15 cellular contexts compared by ENCODE assay signal in the genomic region with DNA sequence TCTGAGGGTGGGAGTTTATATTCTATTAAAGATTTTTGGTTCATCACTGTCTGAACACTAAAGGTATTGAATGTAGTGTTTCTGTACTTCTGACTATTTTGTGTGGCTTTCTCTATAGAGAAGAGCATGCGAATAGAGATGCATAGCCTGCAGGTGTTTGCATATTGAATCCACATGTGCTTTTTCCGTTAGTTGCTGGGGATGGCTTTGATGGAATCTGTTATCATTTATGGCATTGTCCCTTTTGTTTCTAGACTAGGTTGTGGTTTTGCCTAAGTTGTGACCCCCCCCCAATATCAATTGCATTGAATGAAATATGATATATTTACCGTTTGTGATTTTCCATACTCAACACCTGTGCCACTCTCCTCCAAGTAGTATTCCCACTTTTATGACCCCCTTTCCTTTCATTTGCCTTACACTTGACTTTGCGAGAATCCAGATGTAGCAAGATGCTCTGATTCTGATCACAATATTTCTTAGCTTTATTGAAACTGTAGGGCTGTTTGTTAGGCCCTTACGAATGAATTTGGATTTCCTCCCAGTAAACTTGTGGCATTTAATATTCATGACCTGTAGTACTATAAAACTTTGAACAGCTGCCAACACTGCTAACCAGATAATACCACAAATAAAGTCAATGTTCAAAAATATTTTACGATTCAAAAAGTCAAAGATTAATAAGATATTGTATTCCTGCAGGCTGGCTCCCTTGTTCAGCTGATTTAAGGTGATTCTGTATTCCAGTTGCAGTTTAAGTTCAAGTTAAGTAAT.
"Had no signal": no experiment of that assay in that cellular context is flagged by ENCODE, and none has a peak within 500 bp of the region (broad histone marks: within the 10 kb centered on the region; RNA-seq: fewer than 3 reads in every experiment).

No MANE protein-coding gene starts in this region.

- ATAC-seq: activated naive CD8-positive, alpha-beta T cell treated with anti-CD3 and anti-CD28 coated beads, Interleukin-2, amount 50 U/mL, for 24 hours; left lung; stimulated activated memory B cell treated with anti-CD40 and anti-IgM and Interleukin-4, amounts not matched to agents 10 μg/mL and 1 μg/mL and 100 μg/mL, for 72 hours had no signal

- DNase-seq: activated CD4-positive, alpha-beta T cell treated with anti-CD3 and anti-CD28 coated beads for 1 hour; activated CD4-positive, alpha-beta T cell treated with anti-CD3 and anti-CD28 coated beads, Interleukin-2, amount 50 U/mL, for 48 hours; activated naive CD4-positive, alpha-beta T cell treated with anti-CD3 and anti-CD28 coated beads for 36 hours; activated naive CD8-positive, alpha-beta T cell treated with anti-CD3 and anti-CD28 coated beads, Interleukin-2, amount 50 U/mL, for 24 hours; activated T-cell treated with anti-CD3 and anti-CD28 coated beads, Interleukin-2, amount 50 U/mL, for 1 hour; left lung; mammary epithelial cell; naive B cell; retina; uterus had no signal

- H3K4me3 ChIP-seq: ascending aorta, cardiac muscle cell, left lung, tibial nerve, uterus had no signal

- H3K27ac ChIP-seq: ascending aorta, cardiac muscle cell, left lung, parathyroid adenoma, uterus had no signal
